ENCODE assay signal across 8 cellular contexts in the genomic region with DNA sequence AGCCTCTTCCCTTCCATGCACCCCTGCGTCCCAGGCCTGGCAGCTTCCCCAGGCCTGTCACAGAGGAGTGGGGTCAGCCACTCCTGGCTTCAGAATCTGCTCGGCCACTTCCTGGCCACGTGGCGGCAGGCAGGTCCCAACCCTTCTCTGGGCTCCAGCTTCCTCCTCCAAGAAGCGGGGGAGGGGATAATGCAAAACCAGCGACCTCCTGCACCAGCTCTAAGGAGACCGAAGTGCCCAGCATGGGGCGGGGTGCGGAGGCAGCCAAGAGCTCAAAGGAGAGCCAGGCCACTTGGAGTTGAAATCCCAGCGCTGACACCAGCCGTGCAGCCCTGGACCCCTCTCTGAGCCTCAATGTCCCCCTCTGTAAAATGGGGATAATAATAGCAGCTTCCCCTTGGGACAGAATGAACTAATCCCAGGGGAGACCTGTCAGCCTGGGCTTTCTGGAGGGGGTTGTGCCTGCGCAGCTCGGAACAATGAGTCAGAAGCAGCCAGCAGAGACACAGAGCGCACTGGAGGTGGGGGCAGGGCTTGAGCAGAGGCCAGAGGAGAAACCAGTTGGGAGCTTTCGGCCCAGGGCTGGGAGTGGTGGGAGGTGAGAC. TPM values are rescaled to one million over a fixed set of nuclear protein-coding genes. Genes with fewer than 3 reads are reported as not detected.
DNase-seq lines count a peak whose midpoint lies in the region; ATAC-seq and TF ChIP-seq lines count a peak whose summit lies in the region.

No MANE protein-coding gene starts in this region.

- H3K27me3 ChIP-seq in lower lobe of right lung (ENCODE audit: low read depth), result no peaks in the 10 kb centered on the region
- no peaks in the 10 kb centered on the region for H3K27me3 ChIP-seq in tibial artery

- no peaks in the 10 kb centered on the region for H3K9me3 ChIP-seq in lower lobe of right lung
- H3K9me3 ChIP-seq in tibial artery, result no peaks in the 10 kb centered on the region

- TF ChIP-seq CTCF in lower lobe of right lung (IDR thresholded peaks at IDR 0.05) (no peak), tibial artery (IDR thresholded peaks at IDR 0.05) (no peak)

- H3K4me1 ChIP-seq in lower lobe of right lung, result peaks cover 24% of the 10 kb centered on the region
- peaks cover 0 to 30% (median 22%) of the 10 kb centered on the region in 4 donors for H3K4me1 ChIP-seq in tibial artery

- ATAC-seq in lower lobe of right lung (peak; percentile 54 to 75), GM21515 (IDR thresholded peaks at IDR 0.05; ENCODE audit: unreplicated experiment) (no peak), GM18498 (IDR thresholded peaks at IDR 0.05; ENCODE audit: unreplicated experiment) (no peak)

- DNase-seq in EL, result peak; percentile 93
- peak; percentile 77 for DNase-seq in NOMO-1 treated with dmso at 0.1 percent for 144 hours (lab: John Stamatoyannopoulos, UW; ENCODE audit: unreplicated experiment)
- DNase-seq in ecto neural progenitor cell (ENCODE audit: low spot score), result peak; percentile 71
- DNase-seq in lower lobe of right lung, result peak; percentile 76
- peak; percentile 56 to 82 for DNase-seq in tibial artery
- no peak for DNase-seq in NCI-H2029 (lab: John Stamatoyannopoulos, UW)

- H3K36me3 ChIP-seq in lower lobe of right lung (no peaks in the 10 kb centered on the region), tibial artery (no peaks in the 10 kb centered on the region)

- no peak overlapping the region for H3K4me3 ChIP-seq in lower lobe of right lung
- H3K4me3 ChIP-seq in tibial artery, result no peak overlapping the region

- H3K27ac ChIP-seq in lower lobe of right lung (peak overlapping the region; percentile 65), tibial artery (peak overlapping the region; percentile 43 to 47)

- intact Hi-C loops in lower lobe of right lung (cut with DNase I) (no loop called here), tibial artery (cut with DNase I; ENCODE audit: low total_unique reads) (no loop called here)

RNA-seq across cellular contexts. Expression of a gene that starts 22.8 kb away (rescaled TPM):
- 35.4 TPM for total RNA-seq in lower lobe of right lung

RNA-seq across cellular contexts. Expression of a gene that starts 49.6 kb away (rescaled TPM):
- 0.24 TPM for total RNA-seq in lower lobe of right lung

RNA-seq across cellular contexts. Expression of a gene that starts 50.0 kb away (rescaled TPM):
- total RNA-seq in lower lobe of right lung, result not detected

Comparison
In these comparisons a context has a peak if more than half of its experiments do, and no peak if none do; other contexts are left out.
1. ATAC-seq: peak in lower lobe of right lung (2 of 2); none in GM21515 (single experiment) and GM18498 (single experiment).